Comparison of ENCODE assay signal across 16 cellular contexts in genomic region chr11:15053201-15053685, GRCh38. TPM values are rescaled to one million over a fixed set of nuclear protein-coding genes. Genes with fewer than 3 reads are reported as not detected.
DNase-seq lines count a peak whose midpoint lies in the region; ATAC-seq, FAIRE-seq and TF ChIP-seq lines count a peak whose summit lies in the region.
"Had no signal": no experiment of that assay in that cellular context is flagged by ENCODE, and none has a peak within 500 bp of the region (broad histone marks: within the 10 kb centered on the region; RNA-seq: fewer than 3 reads in every experiment).

No MANE protein-coding gene starts in this region.

- intact Hi-C loops in left ventricle myocardium superior (cut with micrococcal nuclease) = no loop called here

- H3K27ac ChIP-seq in effector memory CD4-positive, alpha-beta T cell (ENCODE audit: insufficient read depth, low read length, poor library complexity, severe bottlenecking) = no peak overlapping the region
- H3K27ac ChIP-seq: BLaER1 treated with 17β-estradiol and CSF1 and Interleukin-3, amounts not matched to agents 10 nM and 100 nM; gastroesophageal sphincter; SJCRH30 had no signal

- DNase-seq in stimulated activated CD4-positive, alpha-beta T cell treated with anti-CD3 and anti-CD28 coated beads, Interleukin-15, amount 100 ng/mL, for 24 hours = peak; percentile 46
- DNase-seq in stimulated activated CD4-positive, alpha-beta T cell treated with anti-CD3 and anti-CD28 coated beads, Interleukin-12 subunit alpha, Interleukin-12 subunit beta, amount 100 ng/mL, for 4 hours = no peak
- DNase-seq in RCC 7860 (ENCODE audit: low spot score) = peak; percentile 14
- DNase-seq in fibroblast of peridontal ligament (ENCODE audit: extremely low read depth) = peak; percentile 20
- DNase-seq in urothelium cell line (ENCODE audit: low spot score) = peak; percentile 65
- no peak for DNase-seq in GM13976 (ENCODE audit: low spot score)
- no peak for DNase-seq in left ventricle myocardium superior
- DNase-seq in effector memory CD4-positive, alpha-beta T cell = no peak
- DNase-seq: NCI-H187; NK-92 treated with Interleukin-12 subunit alpha and Interleukin-12 subunit beta, amount 100 ng/mL, for 24 hours; stimulated activated CD4-positive, alpha-beta T cell treated with anti-CD3 and anti-CD28 coated beads, Interleukin-4, amount 100 ng/mL, for 1 hour; stimulated activated naive CD4-positive, alpha-beta T cell treated with Interleukin-2 at 50 U/mL for 16 hours had no signal

- no peaks in the 10 kb centered on the region for H3K4me1 ChIP-seq in effector memory CD4-positive, alpha-beta T cell (ENCODE audit: control insufficient read depth, insufficient read depth, low read length, poor library complexity, severe bottlenecking)
- H3K4me1 ChIP-seq: gastroesophageal sphincter, SJCRH30 had no signal

- FAIRE-seq in RCC 7860 (lab: Jason Lieb, UNC) (no peak), urothelium cell line (lab: Jason Lieb, UNC) (no peak)
- FAIRE-seq: islet of Langerhans had no signal

- no peaks in the 10 kb centered on the region for H3K36me3 ChIP-seq in effector memory CD4-positive, alpha-beta T cell (ENCODE audit: control insufficient read depth, insufficient read depth, low read length)
- H3K36me3 ChIP-seq: BLaER1 treated with 17β-estradiol and CSF1 and Interleukin-3, amounts not matched to agents 10 nM and 100 nM; gastroesophageal sphincter; SJCRH30 had no signal

- no peak for TF ChIP-seq CTCF in GM13976 (IDR thresholded peaks at IDR 0.05; ENCODE audit: borderline replicate concordance, control extremely low read depth, extremely low read depth, insufficient read depth, missing control alignments)

- H3K4me3 ChIP-seq in effector memory CD4-positive, alpha-beta T cell (ENCODE audit: insufficient read depth, low read depth, low read length, poor library complexity, severe bottlenecking) = no peak overlapping the region
- H3K4me3 ChIP-seq: BLaER1 treated with 17β-estradiol and CSF1 and Interleukin-3, amounts not matched to agents 10 nM and 100 nM; gastroesophageal sphincter; SJCRH30 had no signal

- in situ Hi-C loops in GM13976 (cut with MboI; ENCODE audit: low sequenced_read_pairs, unreplicated experiment) = no loop called here

- H3K9me3 ChIP-seq in effector memory CD4-positive, alpha-beta T cell (ENCODE audit: control insufficient read depth, low read length) = no peaks in the 10 kb centered on the region
- H3K9me3 ChIP-seq: BLaER1 treated with 17β-estradiol and CSF1 and Interleukin-3, amounts not matched to agents 10 nM and 100 nM; gastroesophageal sphincter; SJCRH30 had no signal

- no peak for ATAC-seq in left ventricle myocardium superior
- ATAC-seq: gastroesophageal sphincter had no signal

- H3K27me3 ChIP-seq in effector memory CD4-positive, alpha-beta T cell (replicated peaks; ENCODE audit: control insufficient read depth, insufficient read depth, low read length, poor library complexity, severe bottlenecking) = no peaks in the 10 kb centered on the region
- H3K27me3 ChIP-seq: BLaER1 treated with 17β-estradiol and CSF1 and Interleukin-3, amounts not matched to agents 10 nM and 100 nM; gastroesophageal sphincter; SJCRH30 had no signal

RNA-seq across cellular contexts. Expression of gene CALCB, which starts 20.1 kb away (rescaled TPM):
- not detected for total RNA-seq in left ventricle myocardium superior
- total RNA-seq: gastroesophageal sphincter, SJCRH30 had no signal

Comparison
In these comparisons a context has a peak if more than half of its experiments do, and no peak if none do; other contexts are left out.
1. DNase-seq: peak in stimulated activated CD4-positive, alpha-beta T cell treated with anti-CD3 and anti-CD28 coated beads, Interleukin-15, amount 100 ng/mL, for 24 hours (single experiment), RCC 7860 (single experiment), fibroblast of peridontal ligament (single experiment) and urothelium cell line (single experiment); none in stimulated activated CD4-positive, alpha-beta T cell treated with anti-CD3 and anti-CD28 coated beads, Interleukin-12 subunit alpha, Interleukin-12 subunit beta, amount 100 ng/mL, for 4 hours (single experiment), GM13976 (single experiment), left ventricle myocardium superior (single experiment) and effector memory CD4-positive, alpha-beta T cell (0 of 3).